In the genomic region with DNA sequence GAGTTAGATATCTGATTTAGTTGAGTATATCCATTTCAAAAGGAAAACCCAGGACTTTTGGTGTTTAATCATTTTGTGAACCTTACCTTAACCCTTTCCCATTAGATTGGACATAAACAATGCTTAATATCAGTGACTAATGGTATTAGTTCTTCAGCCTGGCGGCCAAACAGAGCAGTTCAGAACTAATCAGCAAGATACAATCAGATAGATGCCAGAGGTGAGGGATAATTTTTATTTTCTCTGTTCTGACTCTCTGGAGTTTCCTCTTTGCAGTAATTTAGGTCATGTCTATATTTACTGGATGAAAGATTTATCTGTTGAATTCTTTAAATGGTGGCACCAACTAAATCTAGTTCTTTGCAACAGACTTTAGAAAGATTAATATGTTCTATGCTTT, we compare ENCODE assay signal across 20 cellular contexts.
DNase-seq lines count a peak whose midpoint lies in the region; TF ChIP-seq lines count a peak whose summit lies in the region.
"Had no signal": no experiment of that assay in that cellular context is flagged by ENCODE, and none has a peak within 500 bp of the region (broad histone marks: within the 10 kb centered on the region; RNA-seq: fewer than 3 reads in every experiment).

No MANE protein-coding gene starts in this region.

- H3K9ac ChIP-seq in Karpas-422 (ENCODE audit: low read length): no peak overlapping the region
- H3K9ac ChIP-seq in SK-N-SH: no peak overlapping the region
- H3K9ac ChIP-seq: BLaER1 treated with 17β-estradiol and CSF1 and Interleukin-3, amounts not matched to agents 10 nM and 100 nM had no signal

- H3K9me2 ChIP-seq in Karpas-422 (replicated peaks; ENCODE audit: insufficient read depth, low read length) (no peaks in the 10 kb centered on the region), SK-N-SH (no peaks in the 10 kb centered on the region)

- TF ChIP-seq POLR2A in tibial nerve (IDR thresholded peaks at IDR 0.05): no peak

- TF ChIP-seq EP300 in SK-N-SH (IDR thresholded peaks at IDR 0.05; ENCODE audit: borderline replicate concordance in 1 of 2, low read depth in 1 of 2, low read length in 1 of 2) (peak in 1 of 2 experiments; percentile 96; a peak in 2 of 4 replicates), tibial nerve (IDR thresholded peaks at IDR 0.05) (no peak)

- H3K36me3 ChIP-seq in Karpas-422 (ENCODE audit: insufficient read depth, low read length) (no peaks in the 10 kb centered on the region), SK-N-SH (replicated peaks in 1 of 2; ENCODE audit: control insufficient read depth in 1 of 2, insufficient read depth in 2 of 2, low read length in 1 of 2) (no peaks in the 10 kb centered on the region), tibial nerve (no peaks in the 10 kb centered on the region)
- H3K36me3 ChIP-seq: BLaER1 treated with 17β-estradiol and CSF1 and Interleukin-3, amounts not matched to agents 10 nM and 100 nM had no signal

- H3K4me2 ChIP-seq in Karpas-422 (ENCODE audit: low read depth, low read length, poor library complexity, severe bottlenecking) (no peak overlapping the region), SK-N-SH (no peak overlapping the region)
- H3K4me2 ChIP-seq: BLaER1 treated with 17β-estradiol and CSF1 and Interleukin-3, amounts not matched to agents 10 nM and 100 nM had no signal

- POLR2A ChIA-PET in SK-N-SH (lab: Yijun Ruan, JAX): no interaction called here

- H3K9me3 ChIP-seq in Karpas-422 (ENCODE audit: low read length) (no peaks in the 10 kb centered on the region), SK-N-SH (no peaks in the 10 kb centered on the region), tibial nerve (no peaks in the 10 kb centered on the region)
- H3K9me3 ChIP-seq: BLaER1 treated with 17β-estradiol and CSF1 and Interleukin-3, amounts not matched to agents 10 nM and 100 nM had no signal

- WGBS in SK-N-SH (ENCODE audit: low lambda C conversion rate): 4% methylated on average over 1 of the region's 1 CpG
- WGBS in tibial nerve, 2 donors: 86 to 91% methylated on average over 1 of the region's 1 CpG

- H4K20me1 ChIP-seq in Karpas-422 (ENCODE audit: insufficient read depth, low read depth, low read length) (no peaks in the 10 kb centered on the region), SK-N-SH (ENCODE audit: insufficient read depth) (no peaks in the 10 kb centered on the region)
- H4K20me1 ChIP-seq: BLaER1 treated with 17β-estradiol and CSF1 and Interleukin-3, amounts not matched to agents 10 nM and 100 nM had no signal

- 0 out of 2 replicates have a peak overlapping the region, but pooled peaks have one; percentile 50 for H2AFZ ChIP-seq in Karpas-422 (ENCODE audit: low read length)
- H2AFZ ChIP-seq in SK-N-SH (ENCODE audit: low read depth): no peak overlapping the region

- CTCF ChIA-PET in SK-N-SH (lab: Yijun Ruan, JAX): interaction anchor here (1.4 kb wide), 1 partner anchor 16 kb away, joined by 3 read pairs; no protein-coding TSS in a partner anchor

- no peak for TF ChIP-seq CTCF in SK-N-SH (IDR thresholded peaks at IDR 0.05)
- no peak for TF ChIP-seq CTCF in tibial nerve (IDR thresholded peaks at IDR 0.05)

- H3K27ac ChIP-seq in Karpas-422 (ENCODE audit: low read length): no peak overlapping the region
- no peak overlapping the region for H3K27ac ChIP-seq in SK-N-SH (ENCODE audit: low read depth in 2 of 2, low read length in 1 of 2)
- H3K27ac ChIP-seq in tibial nerve: no peak overlapping the region
- H3K27ac ChIP-seq: BLaER1 treated with 17β-estradiol and CSF1 and Interleukin-3, amounts not matched to agents 10 nM and 100 nM; C4-2B had no signal

- H3K27me3 ChIP-seq in Karpas-422 (ENCODE audit: low read length): no peaks in the 10 kb centered on the region
- no peaks in the 10 kb centered on the region for H3K27me3 ChIP-seq in SK-N-SH (ENCODE audit: insufficient read depth)
- H3K27me3 ChIP-seq in tibial nerve: no peaks in the 10 kb centered on the region
- H3K27me3 ChIP-seq: BLaER1 treated with 17β-estradiol and CSF1 and Interleukin-3, amounts not matched to agents 10 nM and 100 nM had no signal

- H3K4me3 ChIP-seq in Karpas-422 (ENCODE audit: low read length) (no peak overlapping the region), SK-N-SH (ENCODE audit: low read depth in 2 of 2, low read length in 1 of 2) (no peak overlapping the region), tibial nerve (no peak overlapping the region)
- H3K4me3 ChIP-seq: BLaER1 treated with 17β-estradiol and CSF1 and Interleukin-3, amounts not matched to agents 10 nM and 100 nM; GM12878 had no signal

- H3K79me2 ChIP-seq in Karpas-422 (ENCODE audit: low read length) (no peaks in the 10 kb centered on the region), SK-N-SH (ENCODE audit: insufficient read depth) (no peaks in the 10 kb centered on the region)

- H3F3A ChIP-seq in SK-N-SH (replicated peaks; ENCODE audit: insufficient read depth): no peaks in the 10 kb centered on the region

- TF ChIP-seq RAD21 in SK-N-SH (IDR thresholded peaks at IDR 0.05; ENCODE audit: low read length): peak; percentile 25; the same call in 1 of the 2 replicates

- DNase-seq in Karpas-422 (no peak), SK-N-SH (peak; percentile 36), COLO668 (lab: John Stamatoyannopoulos, UW; ENCODE audit: unreplicated experiment) (no peak), tibial nerve (ENCODE audit: low spot score in 2 of 2) (no peak)
- DNase-seq in activated CD8-positive, alpha-beta memory T cell treated with anti-CD3 and anti-CD28 coated beads for 24 hours: no peak
- DNase-seq: 8988T; ACHN; CD4-positive, alpha-beta T cell; CD8-positive, alpha-beta T cell; COR-L47; DMS 273 treated with DMSO at 0.1 percent for 48 hours; DMS153; DMS53; DMS79; DND-41; EL; GDM1 had no signal

- H3K4me1 ChIP-seq in Karpas-422 (ENCODE audit: low read length) (peaks cover 29% of the 10 kb centered on the region), SK-N-SH (ENCODE audit: control insufficient read depth in 1 of 2, insufficient read depth in 2 of 2, low read depth in 1 of 2, low read length in 1 of 2) (no peaks in the 10 kb centered on the region; a peak in 1 of 4 replicates), tibial nerve (no peaks in the 10 kb centered on the region)
- H3K4me1 ChIP-seq: BLaER1 treated with 17β-estradiol and CSF1 and Interleukin-3, amounts not matched to agents 10 nM and 100 nM had no signal

TF ChIP-seq in SK-N-SH, 30 proteins besides CTCF, POLR2A, EP300 and RAD21:
- TF ChIP-seq TCF12 (IDR thresholded peaks at IDR 0.05) (peak; percentile 64), FOXJ3 (CRISPR knock-in tag; IDR thresholded peaks at IDR 0.05) (peak; percentile 83; the same call in 1 of the 2 replicates), GATA2 (CRISPR knock-in tag; IDR thresholded peaks at IDR 0.05) (peak; percentile 89), RCOR1 (IDR thresholded peaks at IDR 0.05; ENCODE audit: low read length) (peak; percentile 88), SIN3A (IDR thresholded peaks at IDR 0.05; ENCODE audit: borderline replicate concordance, low read depth, low read length) (no peak), CHD2 (IDR thresholded peaks at IDR 0.05; ENCODE audit: low read length, partially characterized antibody) (peak; percentile 76)
- TF ChIP-seq, protein P1, sequence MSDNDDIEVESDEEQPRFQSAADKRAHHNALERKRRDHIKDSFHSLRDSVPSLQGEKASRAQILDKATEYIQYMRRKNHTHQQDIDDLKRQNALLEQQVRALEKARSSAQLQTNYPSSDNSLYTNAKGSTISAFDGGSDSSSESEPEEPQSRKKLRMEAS (IDR thresholded peaks at IDR 0.05; ENCODE audit: low read depth): no peak
